Comparison of ENCODE assay signal across 17 cellular contexts in genomic region chr3:15756505-15756904, GRCh38. TPM values are rescaled to one million over a fixed set of nuclear protein-coding genes. Genes with fewer than 3 reads are reported as not detected.
A peak's percentile ranks its signal among the peaks of the same experiment; 100 is the strongest.
DNase-seq lines count a peak whose midpoint lies in the region; ATAC-seq, FAIRE-seq and TF ChIP-seq lines count a peak whose summit lies in the region.
"Had no signal": no experiment of that assay in that cellular context is flagged by ENCODE, and none has a peak within 500 bp of the region (broad histone marks: within the 10 kb centered on the region; RNA-seq: fewer than 3 reads in every experiment).

No MANE protein-coding gene starts in this region.

- H3K27me3 ChIP-seq in IMR-90 (ENCODE audit: control insufficient read depth, insufficient read depth, low read length): no peaks in the 10 kb centered on the region
- no peaks in the 10 kb centered on the region for H3K27me3 ChIP-seq in GM12878 (replicated peaks in 1 of 2; ENCODE audit: control insufficient read depth in 2 of 2, insufficient read depth in 2 of 2, low read length in 1 of 2)

- DNase-seq in IMR-90: no peak
- DNase-seq in GM12878 (ENCODE audit: low read depth, low spot score): no peak
- no peak for DNase-seq in substantia nigra (lab: John Stamatoyannopoulos, UW)
- no peak for DNase-seq in NCI-H187 (lab: John Stamatoyannopoulos, UW)
- no peak for DNase-seq in Kasumi-1 (lab: John Stamatoyannopoulos, UW)
- DNase-seq: ACHN, AML-193, COR-L47, Karpas-422, MM.1S, NCI-H1092 treated with DMSO at 0.1 percent for 48 hours, NCI-H1694 treated with DMSO at 0.1 percent for 48 hours, NCI-H226, NCI-H524 treated with DMSO at 0.1 percent for 48 hours, SHP77 treated with DMSO at 0.1 percent for 48 hours had no signal

- no peak overlapping the region for H2BK120ac ChIP-seq in IMR-90 (ENCODE audit: low read depth, low read length)

- H3K4me2 ChIP-seq in IMR-90 (ENCODE audit: low read depth, low read length) (no peak overlapping the region), GM12878 (ENCODE audit: control insufficient read depth, insufficient read depth) (no peak overlapping the region)

- TF ChIP-seq CTCF in IMR-90 (conservative IDR thresholded peaks at IDR 0.05; ENCODE audit: low read depth, low read length): no peak
- TF ChIP-seq CTCF in GM12878 (IDR thresholded peaks at IDR 0.05 in 2 of 3, conservative IDR thresholded peaks at IDR 0.05 in 1 of 3; ENCODE audit: control insufficient read depth in 2 of 3, extremely low read depth in 1 of 3, insufficient read depth in 1 of 3, low read depth in 3 of 3, low read length in 3 of 3): no peak

- POLR2A ChIA-PET in IMR-90 (lab: Charles Lee; ENCODE audit: unreplicated experiment) (no interaction called here), GM12878 (lab: Charles Lee) (no interaction called here)

- BruUV-seq in IMR-90 (replicated peaks; lab: Mats Ljungman, UMichigan) (no TSS peak), GM12878 (replicated peaks; lab: Mats Ljungman, UMichigan) (no TSS peak)

- peak overlapping the region; percentile 59 for H4K5ac ChIP-seq in IMR-90 (ENCODE audit: low read depth, low read length)

- WGBS in IMR-90 (ENCODE audit: extremely low coverage in 2 of 2, insufficient read length in 1 of 2), 2 experiments: 50% methylated on average over 1 of the region's 3 CpGs; no CpG with 5 or more reads in 1 of the 2 experiments
- 100% methylated on average over 3 of the region's 3 CpGs for WGBS in GM12878 (ENCODE audit: insufficient coverage, insufficient replicate concordance, low lambda C conversion rate, missing lambda C conversion rate)

- H4K91ac ChIP-seq in IMR-90 (ENCODE audit: insufficient read depth, low read depth, low read length): no peak overlapping the region

- no peak overlapping the region for H2BK15ac ChIP-seq in IMR-90 (ENCODE audit: low read depth, low read length)

- no peak overlapping the region for H2AFZ ChIP-seq in IMR-90 (replicated peaks; ENCODE audit: low read length, poor library complexity)
- H2AFZ ChIP-seq in GM12878 (ENCODE audit: control insufficient read depth, low read depth, low read length): no peak overlapping the region

- no peak for TF ChIP-seq RAD21 in IMR-90 (IDR thresholded peaks at IDR 0.05; ENCODE audit: low read length)
- TF ChIP-seq RAD21 in GM12878 (IDR thresholded peaks at IDR 0.05; ENCODE audit: insufficient read depth, low read depth, low read length): no peak

- dilution Hi-C loops in IMR-90 (cut with HindIII; ENCODE audit: low sequenced_read_pairs, unreplicated experiment): no loop called here

- SMC1A ChIA-PET in GM12878 (lab: Charles Lee; ENCODE audit: uncharacterized antibody, unreplicated experiment): interaction anchor here (0.6 to 1.8 kb wide), 4 partner anchors 9 to 56 kb away, joined by 3 to 6 read pairs (median 4); no protein-coding TSS in a partner anchor

- H3K9me3 ChIP-seq in IMR-90 (ENCODE audit: control insufficient read depth, insufficient read depth, low read length): no peaks in the 10 kb centered on the region
- no peaks in the 10 kb centered on the region for H3K9me3 ChIP-seq in GM12878 (replicated peaks; ENCODE audit: control insufficient read depth, insufficient read depth, low read length)
- no peaks in the 10 kb centered on the region for H3K9me3 ChIP-seq in iPS-18c (ENCODE audit: control insufficient read depth, insufficient read depth, low read length)

- H3K23ac ChIP-seq in IMR-90 (ENCODE audit: low read depth, low read length): peak overlapping the region; percentile 82; the same call in 1 of the 2 replicates

- H3K9me1 ChIP-seq in IMR-90 (ENCODE audit: insufficient read depth, low read length): peaks cover 10% of the 10 kb centered on the region

- 0 out of 2 replicates have a peak, but pooled peaks cover 3% of the 10 kb centered on the region for H4K20me1 ChIP-seq in IMR-90 (ENCODE audit: insufficient read depth, low read length)
- H4K20me1 ChIP-seq in GM12878 (ENCODE audit: control insufficient read depth, insufficient read depth): no peaks in the 10 kb centered on the region

- H3K79me2 ChIP-seq in GM12878 (ENCODE audit: control insufficient read depth, insufficient read depth, low read length): no peaks in the 10 kb centered on the region; the same call in 1 of the 2 replicates

- intact Hi-C loops in IMR-90 (cut with micrococcal nuclease) (no loop called here), GM12878 (cut with micrococcal nuclease; ENCODE audit: unreplicated experiment) (no loop called here)

- in situ Hi-C loops in IMR-90 (cut with MboI; ENCODE audit: low sequenced_read_pairs) (no loop called here), GM12878 (cut with MboI) (no loop called here)

- H3K4me3 ChIP-seq in IMR-90 (ENCODE audit: insufficient read depth, low read depth, low read length) (no peak overlapping the region), GM12878 (no peak overlapping the region), iPS-18c (ENCODE audit: insufficient read depth, low read depth, low read length) (peak overlapping the region; percentile 38)

- H3K36me3 ChIP-seq in IMR-90 (ENCODE audit: control insufficient read depth, insufficient read depth, low read length): peaks cover 11% of the 10 kb centered on the region
- H3K36me3 ChIP-seq in GM12878 (ENCODE audit: control insufficient read depth in 2 of 2, insufficient read depth in 2 of 2, low read length in 1 of 2): peaks cover 0 to 10% of the 10 kb centered on the region in 2 experiments; a peak in 3 of 4 replicates

- H3K18ac ChIP-seq in IMR-90 (ENCODE audit: low read depth, low read length): no peak overlapping the region

- no peak overlapping the region for H3K56ac ChIP-seq in IMR-90 (ENCODE audit: extremely low read depth, insufficient read depth, low read length)

- H2AK9ac ChIP-seq in IMR-90 (replicated peaks; ENCODE audit: low read depth, low read length, poor library complexity): no peak overlapping the region

- no peak for TF ChIP-seq EP300 in GM12878 (IDR thresholded peaks at IDR 0.05; ENCODE audit: borderline replicate concordance in 1 of 2, control insufficient read depth in 1 of 2, low read depth in 2 of 2, low read length in 2 of 2)

- CTCF ChIA-PET in IMR-90 (lab: Yijun Ruan, JAX): interaction anchor here (1.1 kb wide), 1 partner anchor 121 kb away, joined by 3 read pairs; no protein-coding TSS in a partner anchor
- CTCF ChIA-PET in GM12878 (lab: Yijun Ruan, JAX): interaction anchor here (0.8 kb wide), 1 partner anchor 98 kb away, joined by 3 read pairs; no protein-coding TSS in a partner anchor

- H3K14ac ChIP-seq in IMR-90 (replicated peaks; ENCODE audit: low read depth, low read length): peak overlapping the region; percentile 81; the same call in 1 of the 2 replicates

- H2AK5ac ChIP-seq in IMR-90 (ENCODE audit: low read depth, low read length): no peak overlapping the region

- H3K4me1 ChIP-seq in IMR-90 (ENCODE audit: control insufficient read depth, insufficient read depth, low read length) (peaks cover 10% of the 10 kb centered on the region; the same call in 1 of the 2 replicates), GM12878 (ENCODE audit: control insufficient read depth, insufficient read depth, low read length) (0 out of 2 replicates have a peak, but pooled peaks cover 3% of the 10 kb centered on the region)

- ATAC-seq in IMR-90 (ENCODE audit: low read depth): no peak
- ATAC-seq in GM12878: no peak
- no peak for ATAC-seq in HG02623 (IDR thresholded peaks at IDR 0.05; ENCODE audit: unreplicated experiment)

- no peak overlapping the region for H3K4ac ChIP-seq in IMR-90 (ENCODE audit: low read depth, low read length)

- no peak overlapping the region for H3K9ac ChIP-seq in IMR-90 (ENCODE audit: low read depth, low read length)
- H3K9ac ChIP-seq in GM12878 (ENCODE audit: control insufficient read depth, insufficient read depth, low read length): no peak overlapping the region

- FAIRE-seq in GM12878 (lab: Jason Lieb, UNC): no peak

- H3K27ac ChIP-seq in IMR-90 (ENCODE audit: insufficient read depth, low read length) (peak overlapping the region; percentile 1; the same call in 1 of the 2 replicates), GM12878 (ENCODE audit: control insufficient read depth, insufficient read depth) (no peak overlapping the region), substantia nigra (ENCODE audit: low read depth, low read length, poor library complexity, severe bottlenecking) (peak overlapping the region; percentile 27)

- no peak overlapping the region for H2BK5ac ChIP-seq in IMR-90 (ENCODE audit: low read depth, low read length, poor library complexity, severe bottlenecking)

- TF ChIP-seq POLR2A in IMR-90 (IDR thresholded peaks at IDR 0.05; ENCODE audit: low read depth, low read length) (no peak), GM12878 (IDR thresholded peaks at IDR 0.05; ENCODE audit: low read depth, low read length) (peak; percentile 25; the same call in 1 of the 2 replicates)

- peak overlapping the region in 1 of 2 experiments; percentile 28; a peak in 1 of 4 replicates for H4K8ac ChIP-seq in IMR-90 (ENCODE audit: low read depth in 2 of 2, low read length in 2 of 2)

- peaks cover 35 to 66% of the 10 kb centered on the region in 2 experiments for H3K79me1 ChIP-seq in IMR-90 (ENCODE audit: low read depth in 1 of 2, low read length in 2 of 2)

- RAD21 ChIA-PET in GM12878 (lab: Charles Lee; ENCODE audit: unreplicated experiment): no interaction called here

- no peak overlapping the region for H2BK20ac ChIP-seq in IMR-90 (ENCODE audit: low read depth, low read length)

TF ChIP-seq in IMR-90, 13 proteins besides CTCF, POLR2A, EP300 and RAD21 (continues in another document):
- no peak for TF ChIP-seq MAFK (IDR thresholded peaks at IDR 0.05; ENCODE audit: low read depth, low read length)

TF ChIP-seq in GM12878, 131 proteins besides CTCF, POLR2A, EP300 and RAD21 (continues in another document):
- TF ChIP-seq FOXK2 (IDR thresholded peaks at IDR 0.05): no peak

RNA-seq across cellular contexts. Expression of gene ANKRD28, which starts 41.3 kb away (rescaled TPM):
- total RNA-seq in IMR-90 (2012; rRNA removed) (211 and 223 TPM in 2 replicates), GM12878 (2014; rRNA removed) (48.9 and 58.5 TPM in 2 replicates), GM12878 (2014; rRNA removed; fragmentation: Illumina TruSeq; extraction: Trizol) (58.9 and 65.4 TPM in 2 replicates), GM12878 (2021) (51.9 and 55.4 TPM in 2 replicates)
- polyA plus RNA-seq in IMR-90 (2012; rRNA removed) (39.2 and 52.6 TPM in 2 replicates), GM12878 (2011; rRNA removed) (105 and 132 TPM in 2 replicates), GM12878 (2014; fragmentation: Illumina TruSeq; extraction: Trizol) (42.3 and 50.2 TPM in 2 replicates), GM12878 (2014; fragmentation: Nextera tagmentation; extraction: Ambion mirVana) (10 to 100 TPM; 12.3 to 13.7 TPM), GM12878 (2014; rRNA removed) (34.3 and 36.2 TPM in 2 replicates), GM12878 (2016; fragmentation: Nextera tagmentation; extraction: Ambion mirVana) (10 to 100 TPM; 11.2 to 20.6 TPM)
- 14.2 and 22.7 TPM in 2 replicates for polyA plus RNA-seq in IMR-90 (2012; cell fraction: cytosol; rRNA removed)
- polyA plus RNA-seq in IMR-90 (2012; cell fraction: nucleus; rRNA removed; ENCODE audit: low replicate concordance): 23.2 and 164 TPM in 2 replicates
- total RNA-seq in GM12878 (2013; cell fraction: nucleolus; rRNA removed): 532 and 544 TPM in 2 replicates
- polyA plus RNA-seq in GM12878 (2011; ENCODE audit: low read depth): 24.0 TPM
- 45.9 and 56.4 TPM in 2 replicates for polyA plus RNA-seq in GM12878 (2011; cell fraction: cytosol; rRNA removed)
- 158 and 206 TPM in 2 replicates for polyA plus RNA-seq in GM12878 (2011; cell fraction: nucleus; rRNA removed)
- 24.5 and 30.8 TPM in 2 replicates for polyA plus RNA-seq in GM12878 (2012)
- 171 and 281 TPM in 2 replicates for polyA minus RNA-seq in GM12878 (2011; rRNA and poly(A)+ RNA removed)
- 37.0 and 48.7 TPM in 2 replicates for polyA minus RNA-seq in GM12878 (2011; cell fraction: cytosol; rRNA and poly(A)+ RNA removed)
- 142 and 203 TPM in 2 replicates for polyA minus RNA-seq in GM12878 (2011; cell fraction: nucleus; rRNA and poly(A)+ RNA removed)
